ENCODE assay signal across 8 cellular contexts in the genomic region with DNA sequence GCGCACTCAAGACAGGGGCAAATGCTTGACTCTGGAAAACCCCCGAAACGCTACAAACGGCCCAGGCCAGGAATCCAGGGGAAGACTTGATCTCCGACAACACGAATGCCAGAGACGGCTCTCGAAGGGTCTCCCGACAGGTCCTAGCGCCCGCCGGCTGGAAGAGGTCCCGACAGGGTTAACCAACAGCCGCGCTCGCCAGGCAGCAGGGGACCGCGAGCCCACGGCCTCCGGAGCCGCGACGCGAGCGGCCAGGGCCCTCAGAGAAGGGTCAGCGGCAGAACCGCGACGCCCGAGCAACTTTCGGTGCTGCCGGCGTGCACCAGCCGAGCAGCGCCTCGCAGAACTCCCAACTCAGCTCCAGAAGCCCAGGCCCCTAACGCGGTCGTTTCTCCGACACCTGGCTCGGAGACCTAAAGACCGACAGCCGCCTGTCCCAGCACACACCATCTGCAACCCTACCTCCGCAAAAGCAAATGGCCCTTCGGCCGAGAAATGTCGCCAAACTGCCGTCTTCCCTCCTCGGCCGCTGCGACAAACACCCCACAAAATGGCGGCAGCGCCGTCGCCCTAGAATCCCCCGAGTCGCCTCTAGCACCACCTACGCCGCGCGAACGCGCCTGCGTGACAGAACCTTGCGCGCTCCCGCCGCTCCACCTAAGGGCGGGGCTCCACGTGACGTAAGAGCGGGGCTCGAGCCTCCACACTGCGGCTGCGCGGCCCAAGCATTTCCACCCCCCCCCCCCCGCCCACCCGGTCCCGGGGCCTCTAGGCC. TPM values are rescaled to one million over a fixed set of nuclear protein-coding genes. Genes with fewer than 3 reads are reported as not detected.
A peak's percentile ranks its signal among the peaks of the same experiment; 100 is the strongest.
DNase-seq lines count a peak whose midpoint lies in the region; ATAC-seq and TF ChIP-seq lines count a peak whose summit lies in the region.

A gene (minus strand): TSS at position 567 of the 775 bp plus-strand sequence. CDS start 3,634 bp downstream, outside the sequence.

- TF ChIP-seq POLR2A in IMR-90 (IDR thresholded peaks at IDR 0.05; ENCODE audit: low read depth, low read length): peak; percentile 73; the same call in 1 of the 2 replicates

- BruUV-seq in IMR-90 (replicated peaks; lab: Mats Ljungman, UMichigan): TSS peak; percentile 27

- POLR2A ChIA-PET in IMR-90 (lab: Charles Lee; ENCODE audit: unreplicated experiment): no interaction called here

- peak within 1 kb of the TSS; percentile 94 for H4K91ac ChIP-seq in IMR-90 (ENCODE audit: insufficient read depth, low read depth, low read length)

- peak within 1 kb of the TSS; percentile 98 for H2AFZ ChIP-seq in IMR-90 (replicated peaks; ENCODE audit: low read length, poor library complexity)

- ATAC-seq in GM21529 (IDR thresholded peaks at IDR 0.05; ENCODE audit: unreplicated experiment) (peak; percentile 77), IMR-90 (ENCODE audit: low read depth) (peak; percentile 91)

- peak within 1 kb of the TSS; percentile 90 to 96 for H4K8ac ChIP-seq in IMR-90 (ENCODE audit: low read depth in 2 of 2, low read length in 2 of 2)

- H2BK15ac ChIP-seq in IMR-90 (ENCODE audit: low read depth, low read length): peak within 1 kb of the TSS; percentile 61; the same call in 1 of the 3 replicates

- H3K36me3 ChIP-seq in IMR-90 (ENCODE audit: control insufficient read depth, insufficient read depth, low read length): peaks cover 5% of the 10 kb centered on the region

- H3K27me3 ChIP-seq in IMR-90 (ENCODE audit: control insufficient read depth, insufficient read depth, low read length): no peaks in the 10 kb centered on the region

- DNase-seq in DMS 273 treated with DMSO at 0.1 percent for 48 hours (lab: John Stamatoyannopoulos, UW): peak; percentile 68
- peak; percentile 93 for DNase-seq in IMR-90
- DNase-seq in OCI-M2 (lab: John Stamatoyannopoulos, UW; ENCODE audit: unreplicated experiment): peak; percentile 20
- DNase-seq in activated T-cell treated with anti-CD3 and anti-CD28 coated beads for 4 hours: peak; percentile 97
- DNase-seq in epithelial cell of prostate (ENCODE audit: low read depth, low spot score): no peak
- DNase-seq in mucosa of gallbladder (ENCODE audit: low spot score): peak; percentile 97
- peak; percentile 97 for DNase-seq in stimulated activated CD8-positive, alpha-beta memory T cell treated with anti-CD3 and anti-CD28 coated beads, Interleukin-4, amount 100 ng/mL, for 24 hours (ENCODE audit: low read depth)

- H3K79me1 ChIP-seq in IMR-90 (ENCODE audit: low read depth in 1 of 2, low read length in 2 of 2): peaks cover 0 to 8% of the 10 kb centered on the region in 2 experiments; a peak in 2 of 4 replicates

- H3K9me3 ChIP-seq in IMR-90 (ENCODE audit: control insufficient read depth, insufficient read depth, low read length): no peaks in the 10 kb centered on the region

- H3K4me2 ChIP-seq in IMR-90 (ENCODE audit: low read depth, low read length): peak within 1 kb of the TSS; percentile 89

- CTCF ChIA-PET in IMR-90 (lab: Yijun Ruan, JAX): interaction anchor here (0.6 kb wide), 1 partner anchor 77 kb away, joined by 3 read pairs; no protein-coding TSS in a partner anchor

- H2BK120ac ChIP-seq in IMR-90 (ENCODE audit: low read depth, low read length): peak within 1 kb of the TSS; percentile 82

- intact Hi-C loops in IMR-90 (cut with micrococcal nuclease): loop anchor here (5.0 to 10.0 kb wide), 5 partner anchors 106 to 928 kb away; a partner anchor contains a TSS

- WGBS in IMR-90 (ENCODE audit: extremely low coverage in 2 of 2, insufficient read length in 1 of 2), 2 experiments: 0% methylated on average over 19 of the region's 79 CpGs; no CpG with 5 or more reads in 1 of the 2 experiments

- H2BK20ac ChIP-seq in IMR-90 (ENCODE audit: low read depth, low read length): 0 out of 2 replicates have a peak within 1 kb of the TSS, but pooled peaks have one; percentile 27

- peak within 1 kb of the TSS; percentile 83 for H3K18ac ChIP-seq in IMR-90 (ENCODE audit: low read depth, low read length)

- H3K14ac ChIP-seq in IMR-90 (replicated peaks; ENCODE audit: low read depth, low read length): peak within 1 kb of the TSS; percentile 98

- peak within 1 kb of the TSS; percentile 86 for H2AK5ac ChIP-seq in IMR-90 (ENCODE audit: low read depth, low read length)

- in situ Hi-C loops in IMR-90 (cut with MboI; ENCODE audit: low sequenced_read_pairs): no loop called here

- peaks cover 25% of the 10 kb centered on the region for H4K20me1 ChIP-seq in IMR-90 (ENCODE audit: insufficient read depth, low read length)

- peak within 1 kb of the TSS; percentile 57 for H3K23ac ChIP-seq in IMR-90 (ENCODE audit: low read depth, low read length)

- dilution Hi-C loops in IMR-90 (cut with HindIII; ENCODE audit: low sequenced_read_pairs, unreplicated experiment): no loop called here

- peaks cover 2% of the 10 kb centered on the region; the same call in 1 of the 2 replicates for H3K4me1 ChIP-seq in IMR-90 (ENCODE audit: control insufficient read depth, insufficient read depth, low read length)

- peak within 1 kb of the TSS; percentile 98 for H3K4ac ChIP-seq in IMR-90 (ENCODE audit: low read depth, low read length)

- TF ChIP-seq RAD21 in IMR-90 (IDR thresholded peaks at IDR 0.05; ENCODE audit: low read length): no peak

- peak within 1 kb of the TSS; percentile 94 for H3K56ac ChIP-seq in IMR-90 (ENCODE audit: extremely low read depth, insufficient read depth, low read length)

- H2AK9ac ChIP-seq in IMR-90 (replicated peaks; ENCODE audit: low read depth, low read length, poor library complexity): peak within 1 kb of the TSS; percentile 95

- H2BK5ac ChIP-seq in IMR-90 (ENCODE audit: low read depth, low read length, poor library complexity, severe bottlenecking): peak within 1 kb of the TSS; percentile 89

- H3K4me3 ChIP-seq in IMR-90 (ENCODE audit: insufficient read depth, low read depth, low read length): peak within 1 kb of the TSS; percentile 92

- TF ChIP-seq CTCF in IMR-90 (conservative IDR thresholded peaks at IDR 0.05; ENCODE audit: low read depth, low read length): no peak

- peak within 1 kb of the TSS; percentile 99 for H3K9ac ChIP-seq in IMR-90 (ENCODE audit: low read depth, low read length)

- peak within 1 kb of the TSS; percentile 98 for H4K5ac ChIP-seq in IMR-90 (ENCODE audit: low read depth, low read length)

- no peaks in the 10 kb centered on the region; the same call in 1 of the 2 replicates for H3K9me1 ChIP-seq in IMR-90 (ENCODE audit: insufficient read depth, low read length)

- peak within 1 kb of the TSS; percentile 98 for H3K27ac ChIP-seq in IMR-90 (ENCODE audit: insufficient read depth, low read length)
- H3K27ac ChIP-seq in epithelial cell of prostate: peak within 1 kb of the TSS; percentile 72

TF ChIP-seq in IMR-90, 13 proteins besides CTCF, POLR2A, EP300 and RAD21:
- 0 out of 2 replicates have a peak, but pooled peaks have one; percentile 7 for TF ChIP-seq MXI1 (IDR thresholded peaks at IDR 0.05; ENCODE audit: borderline replicate concordance, low read depth, low read length)
- TF ChIP-seq, protein P1, sequence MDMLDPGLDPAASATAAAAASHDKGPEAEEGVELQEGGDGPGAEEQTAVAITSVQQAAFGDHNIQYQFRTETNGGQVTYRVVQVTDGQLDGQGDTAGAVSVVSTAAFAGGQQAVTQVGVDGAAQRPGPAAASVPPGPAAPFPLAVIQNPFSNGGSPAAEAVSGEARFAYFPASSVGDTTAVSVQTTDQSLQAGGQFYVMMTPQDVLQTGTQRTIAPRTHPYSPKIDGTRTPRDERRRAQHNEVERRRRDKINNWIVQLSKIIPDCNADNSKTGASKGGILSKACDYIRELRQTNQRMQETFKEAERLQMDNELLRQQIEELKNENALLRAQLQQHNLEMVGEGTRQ (IDR thresholded peaks at IDR 0.05; ENCODE audit: low read depth, low read length): peak; percentile 91
- peak; percentile 34 for TF ChIP-seq RCOR1 (IDR thresholded peaks at IDR 0.05; ENCODE audit: insufficient replicate concordance, low read length)
- no peak for TF ChIP-seq CHD1 (IDR thresholded peaks at IDR 0.05; ENCODE audit: low read depth, low read length)
- no peak for TF ChIP-seq RFX5 (IDR thresholded peaks at IDR 0.05; ENCODE audit: low read depth, low read length)
- peak; percentile 95 for TF ChIP-seq MAZ (IDR thresholded peaks at IDR 0.05; ENCODE audit: borderline replicate concordance, low read depth, low read length)
- TF ChIP-seq CEBPB (IDR thresholded peaks at IDR 0.05; ENCODE audit: low read depth, low read length): peak; percentile 48; the same call in 1 of the 2 replicates
- TF ChIP-seq SMC3 (IDR thresholded peaks at IDR 0.05; ENCODE audit: low read depth, low read length): no peak

RNA-seq across cellular contexts. Expression of the gene that starts here (rescaled TPM):
- total RNA-seq in IMR-90 (2012; rRNA removed) (8.2 and 14.4 TPM in 2 replicates), mucosa of gallbladder (23.7 TPM)
- polyA plus RNA-seq in IMR-90 (2012; rRNA removed): 9.4 and 11.9 TPM in 2 replicates
- polyA plus RNA-seq in IMR-90 (2012; cell fraction: cytosol; rRNA removed): 0.62 and 1.7 TPM in 2 replicates
- polyA plus RNA-seq in IMR-90 (2012; cell fraction: nucleus; rRNA removed; ENCODE audit: low replicate concordance): 7.0 and 69.5 TPM in 2 replicates
